In the genomic region with DNA sequence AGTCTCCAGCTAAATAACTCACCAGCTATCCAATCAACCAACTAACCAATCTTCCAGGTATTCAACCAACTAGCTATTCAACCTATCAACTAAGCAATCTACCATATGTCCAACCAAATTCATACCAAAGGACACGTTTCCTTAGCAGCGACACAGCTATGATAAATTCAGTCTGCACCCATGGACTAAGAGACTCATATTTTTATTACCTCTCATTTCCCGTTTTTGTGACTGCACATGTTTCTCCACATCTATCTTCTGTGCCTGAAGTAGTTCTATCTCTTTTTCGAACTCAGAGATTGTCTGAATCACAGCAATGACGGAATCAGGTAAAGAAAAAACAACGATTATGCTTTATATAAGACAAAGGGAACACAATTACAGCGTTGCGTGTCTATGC, we compare ENCODE assay signal across 26 cellular contexts.
"Had no signal": no experiment of that assay in that cellular context is flagged by ENCODE, and none has a peak within 500 bp of the region (broad histone marks: within the 10 kb centered on the region; RNA-seq: fewer than 3 reads in every experiment).

No MANE protein-coding gene starts in this region.

- H3K4me1 ChIP-seq: breast epithelium, esophagus muscularis mucosa, gastroesophageal sphincter, psoas muscle, upper lobe of right lung had no signal

- ATAC-seq: activated T-cell treated with anti-CD3 and anti-CD28 coated beads, Interleukin-2, amount 50 U/mL, for 4 hours; gastroesophageal sphincter; heart left ventricle; left cardiac atrium; psoas muscle; right cardiac atrium; upper lobe of right lung had no signal

- H3K27ac ChIP-seq: breast epithelium, dorsolateral prefrontal cortex, esophagus muscularis mucosa, gastroesophageal sphincter, heart left ventricle, neutrophil, ovary, psoas muscle, thyroid gland, upper lobe of right lung had no signal

- H3K27me3 ChIP-seq: breast epithelium, dorsolateral prefrontal cortex, esophagus muscularis mucosa, gastroesophageal sphincter, heart left ventricle, neutrophil, ovary, thyroid gland, upper lobe of right lung had no signal

- H3K4me3 ChIP-seq: breast epithelium, dorsolateral prefrontal cortex, esophagus muscularis mucosa, gastroesophageal sphincter, heart left ventricle, ovary, psoas muscle, thyroid gland, upper lobe of right lung had no signal

- H3K9me3 ChIP-seq: breast epithelium, esophagus muscularis mucosa, gastroesophageal sphincter, heart left ventricle, neutrophil, ovary, psoas muscle, thyroid gland, upper lobe of right lung had no signal

- FAIRE-seq: colon had no signal

- DNase-seq: activated CD4-positive, alpha-beta T cell treated with anti-CD3 and anti-CD28 coated beads for 4 hours; activated CD4-positive, alpha-beta T cell treated with anti-CD3 and anti-CD28 coated beads, Interleukin-2, amount 50 U/mL, for 48 hours; activated CD4-positive, CD25-positive, alpha-beta regulatory T cell; activated CD8-positive, alpha-beta memory T cell treated with anti-CD3 and anti-CD28 coated beads, Interleukin-2, amount 50 U/mL, for 48 hours; activated naive CD4-positive, alpha-beta T cell treated with Interleukin-2 at 50 U/mL for 16 hours; activated naive CD8-positive, alpha-beta T cell treated with anti-CD3 and anti-CD28 coated beads, Interleukin-2, amount 10 ng/mL, durations not matched to agents 7 days and 5 days; activated T-cell treated with anti-CD3 and anti-CD28 coated beads, Interleukin-2, amount 50 U/mL, for 4 hours; amniotic stem cell; dorsolateral prefrontal cortex; heart left ventricle; islet precursor cell; left cardiac atrium; ovary; psoas muscle; right cardiac atrium; stimulated activated CD4-positive, alpha-beta T cell treated with anti-CD3 and anti-CD28 coated beads, Interleukin-12 subunit alpha, Interleukin-12 subunit beta, amount 100 ng/mL, for 4 hours; stimulated activated CD4-positive, alpha-beta T cell treated with anti-CD3 and anti-CD28 coated beads, Interleukin-4, amount 100 ng/mL, for 4 hours; substantia nigra; T-helper 9 cell; thyroid gland; upper lobe of right lung had no signal

- H3K36me3 ChIP-seq: breast epithelium, neutrophil, ovary had no signal
